ENCODE assay signal across 29 cellular contexts in the genomic region with DNA sequence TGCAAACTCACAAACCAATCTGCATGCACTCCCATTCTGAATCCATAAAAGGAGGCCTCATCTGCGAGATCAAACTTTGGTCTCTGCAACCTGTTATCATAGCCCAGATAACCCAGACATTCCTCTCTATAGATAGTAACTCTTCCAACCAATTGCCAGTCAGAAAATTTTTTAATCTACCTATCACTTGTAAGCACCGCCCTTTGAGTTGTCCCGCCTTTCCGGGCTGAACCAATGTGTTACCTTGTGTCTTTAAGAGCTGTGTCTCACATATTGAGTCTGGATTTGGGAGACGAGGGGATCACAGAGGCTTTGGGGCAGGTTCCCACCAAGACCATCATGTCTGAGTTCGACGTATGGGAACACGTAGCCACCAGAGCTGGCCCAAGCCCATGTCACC.
"Had no signal": no experiment of that assay in that cellular context is flagged by ENCODE, and none has a peak within 500 bp of the region (broad histone marks: within the 10 kb centered on the region; RNA-seq: fewer than 3 reads in every experiment).

No MANE protein-coding gene starts in this region.

- H3K9me3 ChIP-seq: esophagus muscularis mucosa, gastrocnemius medialis, heart left ventricle had no signal

- H3K4me1 ChIP-seq: esophagus muscularis mucosa, foreskin keratinocyte, gastrocnemius medialis, heart left ventricle had no signal

- DNase-seq: activated B cell treated with CpG ODN at 0.5 μM for 24 hours; activated CD4-positive, alpha-beta T cell treated with anti-CD3 and anti-CD28 coated beads for 48 hours; activated CD4-positive, alpha-beta T cell treated with anti-CD3 and anti-CD28 coated beads, Interleukin-2, amount 50 U/mL, for 1 hour; activated CD4-positive, alpha-beta T cell treated with anti-CD3 and anti-CD28 coated beads, Interleukin-2, amount 50 U/mL, for 48 hours; activated CD8-positive, alpha-beta memory T cell treated with anti-CD3 and anti-CD28 coated beads for 24 hours; activated CD8-positive, alpha-beta T cell treated with anti-CD3 and anti-CD28 coated beads for 36 hours; activated effector memory CD4-positive, alpha-beta T cell treated with Interleukin-2 at 50 U/mL for 16 hours; activated gamma-delta T cell treated with Interleukin-2 at 50 U/mL for 16 hours; activated naive CD4-positive, alpha-beta T cell treated with anti-CD3 and anti-CD28 coated beads, Interleukin-2, amount 50 U/mL, for 16 hours; activated naive CD4-positive, alpha-beta T cell treated with Interleukin-2 at 50 U/mL for 16 hours; activated T-cell treated with anti-CD3 and anti-CD28 coated beads, Interleukin-2, amount 50 U/mL, for 4 hours; amniotic stem cell; anterior cingulate cortex; brain microvascular endothelial cell; cortex of kidney; dermis blood vessel endothelial cell; effector CD4-positive, alpha-beta T cell; effector memory CD8-positive, alpha-beta T cell; erythroblast; foreskin keratinocyte; gastrocnemius medialis; glutamatergic neuron; heart left ventricle; T1000; WERI-Rb-1 had no signal

- H3K4me3 ChIP-seq: esophagus muscularis mucosa, gastrocnemius medialis, heart left ventricle had no signal

- H3K27ac ChIP-seq: brain microvascular endothelial cell, esophagus muscularis mucosa, foreskin keratinocyte, gastrocnemius medialis, heart left ventricle, WERI-Rb-1 had no signal

- H3K27me3 ChIP-seq: brain microvascular endothelial cell, foreskin keratinocyte had no signal

- H3K36me3 ChIP-seq: brain microvascular endothelial cell, esophagus muscularis mucosa, gastrocnemius medialis, heart left ventricle, WERI-Rb-1 had no signal

- FAIRE-seq: astrocyte, bronchial epithelial cell, colon had no signal
